ENCODE assay signal across 25 cellular contexts in the genomic region with DNA sequence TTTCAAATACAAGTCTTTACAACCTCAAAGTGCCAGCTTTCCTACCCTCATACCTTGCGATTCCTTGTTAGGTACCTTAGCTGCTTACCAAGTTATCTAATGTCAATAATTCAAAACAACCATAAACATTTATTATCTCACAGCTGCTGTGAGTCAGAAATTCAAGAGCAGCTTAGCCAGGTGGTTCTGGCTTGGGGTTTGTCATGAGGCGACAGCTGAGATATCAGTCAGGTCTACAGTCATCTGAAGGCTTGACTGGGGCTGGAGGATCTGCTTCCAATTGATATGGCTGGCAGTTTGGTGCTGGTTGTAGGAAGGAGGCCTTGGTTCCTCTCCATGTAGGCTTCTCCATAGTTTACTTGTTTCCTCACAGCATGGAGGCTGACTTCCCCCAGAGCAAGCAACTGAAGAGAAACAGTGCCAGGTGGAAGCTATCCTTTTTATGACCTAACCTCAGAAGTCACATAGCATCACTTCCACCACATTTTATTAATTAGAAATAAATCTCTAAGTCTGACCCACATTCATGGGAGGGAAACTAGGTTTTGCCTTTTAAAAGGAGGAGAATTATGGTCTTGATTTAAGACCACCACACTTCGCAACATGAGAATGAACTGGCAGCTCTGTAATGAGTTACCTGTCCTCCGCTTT.
"Had no signal": no experiment of that assay in that cellular context is flagged by ENCODE, and none has a peak within 500 bp of the region (broad histone marks: within the 10 kb centered on the region; RNA-seq: fewer than 3 reads in every experiment).

No MANE protein-coding gene starts in this region.

- DNase-seq: activated CD4-positive, alpha-beta T cell treated with anti-CD3 and anti-CD28 coated beads for 36 hours; activated CD4-positive, CD25-positive, alpha-beta regulatory T cell; activated CD8-positive, alpha-beta memory T cell treated with anti-CD3 and anti-CD28 coated beads, Interleukin-2, amount 10 ng/mL, durations not matched to agents 7 days and 5 days; activated CD8-positive, alpha-beta T cell treated with anti-CD3 and anti-CD28 coated beads, Interleukin-2, amount 10 ng/mL, durations not matched to agents 7 days and 5 days; activated naive CD8-positive, alpha-beta T cell treated with anti-CD3 and anti-CD28 coated beads, Interleukin-2, amount 50 U/mL, for 24 hours; activated T-cell treated with anti-CD3 and anti-CD28 coated beads, Interleukin-2, amount 50 U/mL, for 48 hours; amygdala; caudate nucleus; foreskin keratinocyte; heart left ventricle; hypothalamus; immature natural killer cell; kidney; posterior cingulate gyrus; right cardiac atrium; stimulated activated CD4-positive, alpha-beta T cell treated with anti-CD3 and anti-CD28 coated beads, Interleukin-2, amount 100 ng/mL, for 48 hours; stimulated activated naive CD4-positive, alpha-beta T cell treated with Interleukin-2 at 50 U/mL for 16 hours had no signal

- H3K4me1 Mint-ChIP-seq: activated CD4-positive, alpha-beta T cell treated with anti-CD3 and anti-CD28 coated beads for 36 hours; activated CD8-positive, alpha-beta memory T cell treated with anti-CD3 and anti-CD28 coated beads, Interleukin-2, amount 10 ng/mL, durations not matched to agents 7 days and 5 days; activated naive CD4-positive, alpha-beta T cell treated with anti-CD3 and anti-CD28 coated beads, Interleukin-2, amount 50 U/mL, for 24 hours; activated naive CD8-positive, alpha-beta T cell treated with anti-CD3 and anti-CD28 coated beads, Interleukin-2, amount 50 U/mL, for 24 hours; immature natural killer cell had no signal

- H3K9me3 Mint-ChIP-seq: activated naive CD4-positive, alpha-beta T cell treated with anti-CD3 and anti-CD28 coated beads, Interleukin-2, amount 50 U/mL, for 24 hours; immature natural killer cell had no signal

- H3K36me3 ChIP-seq: heart left ventricle, tibial nerve had no signal

- H3K4me3 ChIP-seq: heart left ventricle, lung, tibial nerve had no signal

- H3K4me1 ChIP-seq: foreskin keratinocyte had no signal

- ATAC-seq: activated CD4-positive, alpha-beta T cell treated with anti-CD3 and anti-CD28 coated beads for 36 hours; activated CD8-positive, alpha-beta memory T cell treated with anti-CD3 and anti-CD28 coated beads, Interleukin-2, amount 10 ng/mL, durations not matched to agents 7 days and 5 days; activated CD8-positive, alpha-beta T cell treated with anti-CD3 and anti-CD28 coated beads, Interleukin-2, amount 10 ng/mL, durations not matched to agents 7 days and 5 days; activated naive CD8-positive, alpha-beta T cell treated with anti-CD3 and anti-CD28 coated beads, Interleukin-2, amount 50 U/mL, for 24 hours; esophagus mucosa; heart left ventricle; left lobe of liver; right cardiac atrium had no signal

- H3K27ac Mint-ChIP-seq: activated CD4-positive, alpha-beta T cell treated with anti-CD3 and anti-CD28 coated beads for 36 hours; activated CD8-positive, alpha-beta memory T cell treated with anti-CD3 and anti-CD28 coated beads, Interleukin-2, amount 10 ng/mL, durations not matched to agents 7 days and 5 days; activated CD8-positive, alpha-beta T cell treated with anti-CD3 and anti-CD28 coated beads, Interleukin-2, amount 10 ng/mL, durations not matched to agents 7 days and 5 days; activated naive CD4-positive, alpha-beta T cell treated with anti-CD3 and anti-CD28 coated beads, Interleukin-2, amount 50 U/mL, for 24 hours; activated naive CD8-positive, alpha-beta T cell treated with anti-CD3 and anti-CD28 coated beads, Interleukin-2, amount 50 U/mL, for 24 hours; activated T-helper 2 cell treated with anti-CD3 and anti-CD28 coated beads, Interferon-gamma antibody, Interleukin-2, Interleukin-4, amounts not matched to agents 10 μg/mL and 5 μg/mL and 100 μg/mL, durations not matched to agents 14 hours and 24 hours and 36 hours; immature natural killer cell; nephron; T-helper 2 cell treated with Interferon-gamma antibody and Interleukin-4, amounts not matched to agents 5 μg/mL and 100 μg/mL, for 36 hours had no signal

- H3K4me3 Mint-ChIP-seq: activated CD4-positive, alpha-beta T cell treated with anti-CD3 and anti-CD28 coated beads for 36 hours; activated CD8-positive, alpha-beta memory T cell treated with anti-CD3 and anti-CD28 coated beads, Interleukin-2, amount 10 ng/mL, durations not matched to agents 7 days and 5 days; activated CD8-positive, alpha-beta T cell treated with anti-CD3 and anti-CD28 coated beads, Interleukin-2, amount 10 ng/mL, durations not matched to agents 7 days and 5 days; activated naive CD4-positive, alpha-beta T cell treated with anti-CD3 and anti-CD28 coated beads, Interleukin-2, amount 50 U/mL, for 24 hours; activated naive CD8-positive, alpha-beta T cell treated with anti-CD3 and anti-CD28 coated beads, Interleukin-2, amount 50 U/mL, for 24 hours; immature natural killer cell; nephron; T-helper 2 cell treated with Interferon-gamma antibody and Interleukin-4, amounts not matched to agents 5 μg/mL and 100 μg/mL, for 36 hours had no signal

- H3K36me3 Mint-ChIP-seq: activated CD8-positive, alpha-beta memory T cell treated with anti-CD3 and anti-CD28 coated beads, Interleukin-2, amount 10 ng/mL, durations not matched to agents 7 days and 5 days; immature natural killer cell had no signal

- H3K27me3 Mint-ChIP-seq: activated CD8-positive, alpha-beta memory T cell treated with anti-CD3 and anti-CD28 coated beads, Interleukin-2, amount 10 ng/mL, durations not matched to agents 7 days and 5 days had no signal
